ENCODE assay signal across 25 cellular contexts in genomic region chr15:39409876-39410505, GRCh38.
"Had no signal": no experiment of that assay in that cellular context is flagged by ENCODE, and none has a peak within 500 bp of the region (broad histone marks: within the 10 kb centered on the region; RNA-seq: fewer than 3 reads in every experiment).

No MANE protein-coding gene starts in this region.

- H3K4me3 Mint-ChIP-seq: activated B cell treated with CpG ODN at 0.5 μM for 24 hours; activated CD4-positive, alpha-beta memory T cell treated with anti-CD3 and anti-CD28 coated beads, Interleukin-2, amount 10 ng/mL, durations not matched to agents 7 days and 5 days; activated CD4-positive, alpha-beta T cell treated with anti-CD3 and anti-CD28 coated beads, Interleukin-2, amount 10 ng/mL, durations not matched to agents 7 days and 5 days; activated naive CD4-positive, alpha-beta T cell treated with anti-CD3 and anti-CD28 coated beads for 36 hours; activated naive CD8-positive, alpha-beta T cell; activated T-helper 17 cell treated with anti-CD3 and anti-CD28 coated beads, Interleukin-2, amount 50 U/mL, for 72 hours; T-helper 17 cell had no signal

- H3K27ac Mint-ChIP-seq: activated B cell treated with CpG ODN at 0.5 μM for 24 hours; activated CD4-positive, alpha-beta memory T cell treated with anti-CD3 and anti-CD28 coated beads, Interleukin-2, amount 10 ng/mL, durations not matched to agents 7 days and 5 days; activated CD4-positive, alpha-beta T cell treated with anti-CD3 and anti-CD28 coated beads, Interleukin-2, amount 10 ng/mL, durations not matched to agents 7 days and 5 days; activated naive CD4-positive, alpha-beta T cell treated with anti-CD3 and anti-CD28 coated beads for 36 hours; activated naive CD8-positive, alpha-beta T cell; activated T-helper 17 cell treated with anti-CD3 and anti-CD28 coated beads, Interleukin-2, amount 50 U/mL, for 72 hours; T-helper 17 cell had no signal

- H3K4me1 Mint-ChIP-seq: activated B cell treated with CpG ODN at 0.5 μM for 24 hours; activated T-helper 17 cell treated with anti-CD3 and anti-CD28 coated beads, Interleukin-2, amount 50 U/mL, for 72 hours had no signal

- H3K27me3 Mint-ChIP-seq: activated B cell treated with CpG ODN at 0.5 μM for 24 hours had no signal

- H3K27me3 ChIP-seq: brain microvascular endothelial cell, MG63 had no signal

- H3K9me3 Mint-ChIP-seq: activated B cell treated with CpG ODN at 0.5 μM for 24 hours; activated CD4-positive, alpha-beta memory T cell treated with anti-CD3 and anti-CD28 coated beads, Interleukin-2, amount 10 ng/mL, durations not matched to agents 7 days and 5 days; activated CD4-positive, alpha-beta T cell treated with anti-CD3 and anti-CD28 coated beads, Interleukin-2, amount 10 ng/mL, durations not matched to agents 7 days and 5 days; activated naive CD4-positive, alpha-beta T cell treated with anti-CD3 and anti-CD28 coated beads for 36 hours; activated T-helper 17 cell treated with anti-CD3 and anti-CD28 coated beads, Interleukin-2, amount 50 U/mL, for 72 hours had no signal

- H3K36me3 Mint-ChIP-seq: activated naive CD8-positive, alpha-beta T cell had no signal

- H3K27ac ChIP-seq: brain microvascular endothelial cell had no signal

- H3K4me3 ChIP-seq: MG63 had no signal

- H3K9me3 ChIP-seq: MG63 had no signal

- DNase-seq: activated B cell treated with CpG ODN at 0.5 μM for 24 hours; activated CD4-positive, alpha-beta memory T cell treated with anti-CD3 and anti-CD28 coated beads, Interleukin-2, amount 10 ng/mL, durations not matched to agents 7 days and 5 days; activated CD4-positive, alpha-beta T cell treated with anti-CD3 and anti-CD28 coated beads, Interleukin-2, amount 10 ng/mL, durations not matched to agents 7 days and 5 days; activated gamma-delta T cell; activated naive CD4-positive, alpha-beta T cell treated with anti-CD3 and anti-CD28 coated beads for 36 hours; activated T-cell treated with anti-CD3 and anti-CD28 coated beads for 4 hours; activated T-cell treated with anti-CD3 and anti-CD28 coated beads, Interleukin-2, amount 50 U/mL, for 48 hours; amygdala; brain microvascular endothelial cell; MG63; MV-4-11; NCI-H1092 treated with DMSO at 0.1 percent for 48 hours; NCI-H1417 treated with DMSO at 0.1 percent for 48 hours; NCI-H1694; NCI-H2029; NCI-H2107; NCI-H2171 treated with DMSO at 0.1 percent for 48 hours; NCI-H226; NCI-H526; NCI-H82; SIG-M5; T-helper 17 cell; T-helper 9 cell had no signal

- H3K36me3 ChIP-seq: brain microvascular endothelial cell, MG63 had no signal
